19 cellular contexts compared by ENCODE assay signal in genomic region chr7:101863598-101863997, GRCh38.
"Had no signal": no experiment of that assay in that cellular context is flagged by ENCODE, and none has a peak within 500 bp of the region (broad histone marks: within the 10 kb centered on the region; RNA-seq: fewer than 3 reads in every experiment).

No MANE protein-coding gene starts in this region.

- H3K36me3 ChIP-seq: heart right ventricle, thyroid gland had no signal

- DNase-seq: activated CD4-positive, alpha-beta memory T cell treated with anti-CD3 and anti-CD28 coated beads for 36 hours; activated CD4-positive, alpha-beta T cell treated with anti-CD3 and anti-CD28 coated beads for 48 hours; activated gamma-delta T cell treated with Interleukin-2 at 50 U/mL for 16 hours; anterior cingulate cortex; body of pancreas; effector CD4-positive, alpha-beta T cell; heart right ventricle; islet precursor cell; naive B cell; retina; stimulated activated CD4-positive, alpha-beta T cell treated with anti-CD3 and anti-CD28 coated beads, Interleukin-12 subunit alpha, Interleukin-12 subunit beta, amount 100 ng/mL, for 4 hours; substantia nigra; T-helper 17 cell; thyroid gland had no signal

- H3K4me3 ChIP-seq: body of pancreas, heart right ventricle, lung, neural progenitor cell, thyroid gland had no signal

- H3K27me3 ChIP-seq: body of pancreas, heart right ventricle, neural progenitor cell, thyroid gland had no signal

- ATAC-seq: body of pancreas, heart right ventricle, T-helper 17 cell had no signal

- H3K27me3 Mint-ChIP-seq: activated CD4-positive, alpha-beta memory T cell treated with anti-CD3 and anti-CD28 coated beads for 36 hours; activated naive CD4-positive, alpha-beta T cell treated with anti-CD3 and anti-CD28 coated beads, Interleukin-2, amount 50 U/mL, for 24 hours; dendritic cell treated with granulocyte-macrophage colony-stimulating factor and Interleukin-4, amounts not matched to agents 40 ng/mL and 50 ng/mL, for 4 days; naive B cell; stimulated activated naive CD8-positive, alpha-beta T cell treated with anti-CD3 and anti-CD28 coated beads, Interleukin-15, Interleukin-2, amounts not matched to agents 100 ng/mL and 50 ng/mL, for 24 hours; T-helper 17 cell had no signal

- H3K27ac ChIP-seq: body of pancreas, neural progenitor cell, thyroid gland had no signal

- H3K27ac Mint-ChIP-seq: activated CD4-positive, alpha-beta memory T cell treated with anti-CD3 and anti-CD28 coated beads for 36 hours; activated naive CD4-positive, alpha-beta T cell treated with anti-CD3 and anti-CD28 coated beads, Interleukin-2, amount 50 U/mL, for 24 hours; dendritic cell treated with granulocyte-macrophage colony-stimulating factor and Interleukin-4, amounts not matched to agents 40 ng/mL and 50 ng/mL, for 4 days; neural progenitor cell; stimulated activated naive CD8-positive, alpha-beta T cell treated with anti-CD3 and anti-CD28 coated beads, Interleukin-15, Interleukin-2, amounts not matched to agents 100 ng/mL and 50 ng/mL, for 24 hours; T-helper 17 cell had no signal

- H3K9me3 ChIP-seq: body of pancreas, heart right ventricle, thyroid gland had no signal

- H3K4me3 Mint-ChIP-seq: activated CD4-positive, alpha-beta memory T cell treated with anti-CD3 and anti-CD28 coated beads for 36 hours; activated naive CD4-positive, alpha-beta T cell treated with anti-CD3 and anti-CD28 coated beads, Interleukin-2, amount 50 U/mL, for 24 hours; dendritic cell treated with granulocyte-macrophage colony-stimulating factor and Interleukin-4, amounts not matched to agents 40 ng/mL and 50 ng/mL, for 4 days; neural progenitor cell; stimulated activated naive CD8-positive, alpha-beta T cell treated with anti-CD3 and anti-CD28 coated beads, Interleukin-15, Interleukin-2, amounts not matched to agents 100 ng/mL and 50 ng/mL, for 24 hours; T-helper 17 cell had no signal

- H3K9ac ChIP-seq: neural progenitor cell had no signal

- H3K9me3 Mint-ChIP-seq: activated CD4-positive, alpha-beta memory T cell treated with anti-CD3 and anti-CD28 coated beads for 36 hours; activated naive CD4-positive, alpha-beta T cell treated with anti-CD3 and anti-CD28 coated beads, Interleukin-2, amount 50 U/mL, for 24 hours; dendritic cell treated with granulocyte-macrophage colony-stimulating factor and Interleukin-4, amounts not matched to agents 40 ng/mL and 50 ng/mL, for 4 days; naive B cell; neural progenitor cell; stimulated activated naive CD8-positive, alpha-beta T cell treated with anti-CD3 and anti-CD28 coated beads, Interleukin-15, Interleukin-2, amounts not matched to agents 100 ng/mL and 50 ng/mL, for 24 hours had no signal

- H3K36me3 Mint-ChIP-seq: naive B cell had no signal

- H2AFZ ChIP-seq: neural progenitor cell had no signal
